ENCODE assay signal across 11 cellular contexts in the genomic region with DNA sequence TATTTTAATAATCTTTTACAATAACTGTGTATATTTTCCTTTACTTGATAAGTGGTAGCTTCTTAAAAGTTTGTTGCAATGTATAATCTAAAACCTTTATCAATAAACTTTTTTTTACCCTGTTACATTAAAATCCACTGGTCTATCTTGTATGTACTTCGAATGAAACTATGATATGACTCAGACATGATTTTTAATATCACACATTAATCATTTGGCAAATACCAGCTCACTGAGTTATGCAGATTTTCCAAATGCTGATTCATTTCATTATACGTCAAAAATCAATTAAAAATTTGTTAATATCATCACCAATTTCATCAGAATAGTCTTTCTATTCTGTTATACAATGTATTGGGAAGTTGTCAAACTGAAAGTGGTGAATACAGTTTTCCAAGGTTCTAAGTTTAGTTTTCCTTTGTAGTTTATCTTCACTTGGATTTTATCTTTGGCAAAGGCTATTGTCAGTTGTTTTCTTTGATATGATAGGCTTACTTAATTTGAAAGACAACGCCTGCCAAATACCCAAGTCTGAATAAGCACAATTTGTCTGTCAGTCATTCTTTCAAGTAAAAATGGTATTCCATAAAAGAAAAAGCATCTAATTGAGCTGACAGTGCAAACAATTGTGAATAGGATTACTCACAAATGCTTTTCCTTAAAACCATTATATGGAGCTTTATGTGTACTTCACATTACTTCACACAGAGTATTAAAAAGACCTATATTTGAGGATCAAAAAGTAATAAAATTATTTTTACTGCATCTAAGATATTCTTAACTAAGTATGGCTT.
DNase-seq lines count a peak whose midpoint lies in the region; FAIRE-seq and TF ChIP-seq lines count a peak whose summit lies in the region.
"Had no signal": no experiment of that assay in that cellular context is flagged by ENCODE, and none has a peak within 500 bp of the region (broad histone marks: within the 10 kb centered on the region; RNA-seq: fewer than 3 reads in every experiment).

No MANE protein-coding gene starts in this region.

- H3K9me3 ChIP-seq in fibroblast of lung (ENCODE audit: control insufficient read depth, insufficient read depth, low read depth, low read length): no peaks in the 10 kb centered on the region
- H3K9me3 ChIP-seq in skeletal muscle satellite cell (replicated peaks; ENCODE audit: low read length): no peaks in the 10 kb centered on the region

- peaks cover 19% of the 10 kb centered on the region for H3K4me1 Mint-ChIP-seq in activated naive CD4-positive, alpha-beta T cell treated with anti-CD3 and anti-CD28 coated beads, Interleukin-2, amount 50 U/mL, for 24 hours

- no peaks in the 10 kb centered on the region for H3K79me2 ChIP-seq in fibroblast of lung (ENCODE audit: control insufficient read depth, insufficient read depth, low read length)

- no peaks in the 10 kb centered on the region for H3K4me1 ChIP-seq in fibroblast of lung (ENCODE audit: control insufficient read depth, extremely low read depth, insufficient read depth, low read length)
- H3K4me1 ChIP-seq in skeletal muscle satellite cell (ENCODE audit: control insufficient read depth, insufficient read depth, low read length): peaks cover 8% of the 10 kb centered on the region

- peaks cover 2% of the 10 kb centered on the region for H3K36me3 Mint-ChIP-seq in activated naive CD4-positive, alpha-beta T cell treated with anti-CD3 and anti-CD28 coated beads, Interleukin-2, amount 50 U/mL, for 24 hours

- H3K4me3 Mint-ChIP-seq in activated naive CD4-positive, alpha-beta T cell treated with anti-CD3 and anti-CD28 coated beads, Interleukin-2, amount 50 U/mL, for 24 hours: no peak overlapping the region

- DNase-seq in activated naive CD4-positive, alpha-beta T cell treated with Interleukin-2 at 50 U/mL for 16 hours: no peak
- DNase-seq in RCC 7860 (ENCODE audit: low spot score): peak; percentile 5
- DNase-seq in fibroblast of lung (ENCODE audit: low read depth in 2 of 2): peak; percentile 23 to 61
- DNase-seq in HuH-7.5 (ENCODE audit: low spot score): no peak
- no peak for DNase-seq in NCI-H128 (lab: John Stamatoyannopoulos, UW; ENCODE audit: unreplicated experiment)
- no peak for DNase-seq in NCI-H2081 treated with DMSO at 0.1 percent for 48 hours (lab: John Stamatoyannopoulos, UW)
- DNase-seq: NCI-H526, occipital lobe had no signal

- H3K27me3 ChIP-seq in fibroblast of lung (ENCODE audit: control insufficient read depth, insufficient read depth, low read length) (no peaks in the 10 kb centered on the region), skeletal muscle satellite cell (ENCODE audit: control insufficient read depth, insufficient read depth, low read length) (no peaks in the 10 kb centered on the region)

- H3K27me3 Mint-ChIP-seq in activated naive CD4-positive, alpha-beta T cell treated with anti-CD3 and anti-CD28 coated beads, Interleukin-2, amount 50 U/mL, for 24 hours: no peaks in the 10 kb centered on the region

- no peak overlapping the region for H3K9ac ChIP-seq in fibroblast of lung (ENCODE audit: insufficient read depth, low read length)
- H3K9ac ChIP-seq in skeletal muscle satellite cell (ENCODE audit: low read depth, low read length): no peak overlapping the region

- no peak overlapping the region for H3K27ac ChIP-seq in fibroblast of lung (ENCODE audit: insufficient read depth, low read length)

- H3K4me3 ChIP-seq in fibroblast of lung (replicated peaks in 1 of 4; ENCODE audit: control extremely low read depth in 1 of 4, insufficient read depth in 1 of 4, low read depth in 3 of 4, low read length in 4 of 4) (no peak overlapping the region), skeletal muscle satellite cell (ENCODE audit: low read length) (peak overlapping the region; percentile 39)

- no peaks in the 10 kb centered on the region for H4K20me1 ChIP-seq in fibroblast of lung (ENCODE audit: control insufficient read depth, extremely low read depth, insufficient read depth, low read length)

- peak; percentile 79 for FAIRE-seq in RCC 7860 (lab: Jason Lieb, UNC)
- FAIRE-seq: GM18507 had no signal

- no peak overlapping the region for H2AFZ ChIP-seq in fibroblast of lung (ENCODE audit: low read length)

- H3K9me3 Mint-ChIP-seq in activated naive CD4-positive, alpha-beta T cell treated with anti-CD3 and anti-CD28 coated beads, Interleukin-2, amount 50 U/mL, for 24 hours: no peaks in the 10 kb centered on the region

- peak overlapping the region; percentile 28 for H3K4me2 ChIP-seq in fibroblast of lung (ENCODE audit: extremely low read depth, insufficient read depth, low read length)
- H3K4me2 ChIP-seq in skeletal muscle satellite cell (ENCODE audit: low read length): peak overlapping the region; percentile 54

- no peaks in the 10 kb centered on the region for H3K36me3 ChIP-seq in fibroblast of lung (ENCODE audit: control insufficient read depth, insufficient read depth, low read length)
- H3K36me3 ChIP-seq in skeletal muscle satellite cell (ENCODE audit: insufficient read depth, low read length): no peaks in the 10 kb centered on the region

- H3K27ac Mint-ChIP-seq in activated naive CD4-positive, alpha-beta T cell treated with anti-CD3 and anti-CD28 coated beads, Interleukin-2, amount 50 U/mL, for 24 hours: peak overlapping the region; percentile 23

- no peak for TF ChIP-seq CTCF in fibroblast of lung (conservative IDR thresholded peaks at IDR 0.05 in 1 of 2, IDR thresholded peaks at IDR 0.05 in 1 of 2; ENCODE audit: low read depth in 1 of 2, low read length in 2 of 2)

Comparison
In these comparisons a context has a peak if more than half of its experiments do, and no peak if none do; other contexts are left out.
1. DNase-seq: peak in RCC 7860 (single experiment) and fibroblast of lung (2 of 2); none in activated naive CD4-positive, alpha-beta T cell treated with Interleukin-2 at 50 U/mL for 16 hours (single experiment), HuH-7.5 (single experiment), NCI-H128 (single experiment) and NCI-H2081 treated with DMSO at 0.1 percent for 48 hours (single experiment).